Comparison of ENCODE assay signal across 11 cellular contexts in the genomic region with DNA sequence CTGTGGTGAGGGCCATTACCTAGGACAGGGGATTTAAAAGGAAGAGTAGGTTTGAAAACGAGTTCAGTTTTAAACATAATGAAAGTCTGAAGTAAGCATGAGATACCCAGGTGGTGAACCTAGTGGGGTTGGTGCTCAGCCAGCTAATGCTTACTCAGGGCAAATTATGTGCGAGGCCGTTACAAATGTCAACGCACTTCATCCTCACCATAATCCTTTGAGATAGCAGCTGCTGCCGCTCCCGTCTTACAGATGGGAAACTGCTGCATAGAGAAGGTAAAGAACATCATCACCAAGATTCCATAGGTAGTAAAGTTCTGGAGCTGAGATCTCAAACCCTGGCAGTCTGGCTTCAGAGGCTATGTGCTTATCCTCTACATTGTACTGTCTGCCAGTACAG.
A peak's percentile ranks its signal among the peaks of the same experiment; 100 is the strongest.
DNase-seq lines count a peak whose midpoint lies in the region; ATAC-seq and TF ChIP-seq lines count a peak whose summit lies in the region.
"Had no signal": no experiment of that assay in that cellular context is flagged by ENCODE, and none has a peak within 500 bp of the region (broad histone marks: within the 10 kb centered on the region; RNA-seq: fewer than 3 reads in every experiment).

No MANE protein-coding gene starts in this region.

- intact Hi-C loops in activated CD4-positive, alpha-beta T cell treated with anti-CD3 and anti-CD28 coated beads, Interleukin-2, amount 10 ng/mL, durations not matched to agents 24 days and 14 days (cut with micrococcal nuclease), result no loop called here

- no peaks in the 10 kb centered on the region for H3K4me1 Mint-ChIP-seq in activated CD4-positive, alpha-beta T cell treated with anti-CD3 and anti-CD28 coated beads, Interleukin-2, amount 10 ng/mL, durations not matched to agents 24 days and 14 days
- peaks cover 4% of the 10 kb centered on the region for H3K4me1 Mint-ChIP-seq in mesothelial cell of epicardium

- no peaks in the 10 kb centered on the region for H3K9me3 Mint-ChIP-seq in activated CD4-positive, alpha-beta T cell treated with anti-CD3 and anti-CD28 coated beads, Interleukin-2, amount 10 ng/mL, durations not matched to agents 24 days and 14 days
- no peaks in the 10 kb centered on the region for H3K9me3 Mint-ChIP-seq in mesothelial cell of epicardium

- no peaks in the 10 kb centered on the region for H3K27me3 Mint-ChIP-seq in activated CD4-positive, alpha-beta T cell treated with anti-CD3 and anti-CD28 coated beads, Interleukin-2, amount 10 ng/mL, durations not matched to agents 24 days and 14 days
- H3K27me3 Mint-ChIP-seq in mesothelial cell of epicardium (ENCODE audit: low read depth), result no peaks in the 10 kb centered on the region
- H3K27me3 Mint-ChIP-seq: T-cell had no signal

- DNase-seq in NCI-H2227 (lab: John Stamatoyannopoulos, UW; ENCODE audit: unreplicated experiment) (peak; percentile 21), NCI-H2227 treated with DMSO at 0.1 percent for 48 hours (lab: John Stamatoyannopoulos, UW) (no peak), NCI-H1092 (lab: John Stamatoyannopoulos, UW) (peak; percentile 24), SHP77 (lab: John Stamatoyannopoulos, UW) (peak; percentile 8 to 29), left lobe of liver (ENCODE audit: low spot score) (no peak), mesothelial cell of epicardium (ENCODE audit: low spot score in 2 of 2, unreplicated experiment in 2 of 2) (no peak), cerebellum (ENCODE audit: low spot score) (no peak)
- no peak for DNase-seq in activated CD4-positive, alpha-beta T cell treated with anti-CD3 and anti-CD28 coated beads, Interleukin-2, amount 10 ng/mL, durations not matched to agents 24 days and 14 days
- DNase-seq: NCI-H187; NK-92 treated with Interleukin-12 subunit alpha and Interleukin-12 subunit beta, amount 100 ng/mL, for 24 hours; T-cell had no signal

- peaks cover 31% of the 10 kb centered on the region for H3K36me3 Mint-ChIP-seq in activated CD4-positive, alpha-beta T cell treated with anti-CD3 and anti-CD28 coated beads, Interleukin-2, amount 10 ng/mL, durations not matched to agents 24 days and 14 days (ENCODE audit: low read depth)
- peaks cover 14% of the 10 kb centered on the region for H3K36me3 Mint-ChIP-seq in mesothelial cell of epicardium

- no peak overlapping the region for H3K4me3 Mint-ChIP-seq in activated CD4-positive, alpha-beta T cell treated with anti-CD3 and anti-CD28 coated beads, Interleukin-2, amount 10 ng/mL, durations not matched to agents 24 days and 14 days
- H3K4me3 Mint-ChIP-seq in mesothelial cell of epicardium, result no peak overlapping the region
- H3K4me3 Mint-ChIP-seq: T-cell had no signal

- peak; percentile 45 for ATAC-seq in left lobe of liver
- ATAC-seq: T-cell had no signal

- no peak for TF ChIP-seq CTCF in mesothelial cell of epicardium (IDR thresholded peaks at IDR 0.05; ENCODE audit: unreplicated experiment)

- no peak overlapping the region for H3K27ac Mint-ChIP-seq in activated CD4-positive, alpha-beta T cell treated with anti-CD3 and anti-CD28 coated beads, Interleukin-2, amount 10 ng/mL, durations not matched to agents 24 days and 14 days
- no peak overlapping the region for H3K27ac Mint-ChIP-seq in mesothelial cell of epicardium
- H3K27ac Mint-ChIP-seq: T-cell had no signal

Comparison
In these comparisons a context has a peak if more than half of its experiments do, and no peak if none do; other contexts are left out.
1. DNase-seq: peak in NCI-H2227 (single experiment), NCI-H1092 (single experiment) and SHP77 (2 of 2); none in NCI-H2227 treated with DMSO at 0.1 percent for 48 hours (single experiment), left lobe of liver (single experiment), activated CD4-positive, alpha-beta T cell treated with anti-CD3 and anti-CD28 coated beads, Interleukin-2, amount 10 ng/mL, durations not matched to agents 24 days and 14 days (single experiment), mesothelial cell of epicardium (0 of 2) and cerebellum (single experiment).